ENCODE assay signal across 21 cellular contexts in the genomic region with DNA sequence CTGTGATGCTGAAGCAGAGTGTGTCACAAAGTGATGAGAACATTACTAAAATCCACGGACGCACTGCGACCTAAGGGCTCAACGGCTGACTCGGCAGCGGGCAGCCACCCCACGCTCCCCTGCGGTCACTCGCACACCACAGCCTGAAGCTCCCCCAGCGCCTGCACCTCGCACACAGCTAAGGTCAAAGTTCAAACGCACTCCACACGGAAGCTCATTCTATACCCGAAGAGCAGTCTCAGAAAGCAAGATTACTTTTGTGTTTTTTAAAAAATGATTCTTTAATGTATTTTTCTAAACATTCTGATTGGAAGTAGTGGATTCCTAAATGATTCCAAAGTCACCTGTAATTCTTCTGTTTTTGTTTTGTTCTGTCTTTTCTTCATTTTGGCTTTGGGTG.
"Had no signal": no experiment of that assay in that cellular context is flagged by ENCODE, and none has a peak within 500 bp of the region (broad histone marks: within the 10 kb centered on the region; RNA-seq: fewer than 3 reads in every experiment).

No MANE protein-coding gene starts in this region.

- H3K9me3 Mint-ChIP-seq: activated naive CD4-positive, alpha-beta T cell treated with anti-CD3 and anti-CD28 coated beads, Interleukin-2, amount 50 U/mL, for 24 hours; effector memory CD8-positive, alpha-beta T cell; memory B cell; nephron; stimulated activated effector memory CD8-positive, alpha-beta T cell treated with anti-CD3 and anti-CD28 coated beads, Interleukin-12 subunit alpha, Interleukin-12 subunit beta, amount 100 ng/mL, for 72 hours; stimulated activated naive CD8-positive, alpha-beta T cell treated with anti-CD3 and anti-CD28 coated beads, Interleukin-15, amount 100 ng/mL, for 72 hours; T-helper 2 cell treated with Interferon-gamma antibody and Interleukin-4, amounts not matched to agents 5 μg/mL and 100 μg/mL, for 36 hours had no signal

- H3K9me3 ChIP-seq: ascending aorta, esophagus muscularis mucosa, gastroesophageal sphincter, psoas muscle, tibial nerve had no signal

- H3K27me3 Mint-ChIP-seq: activated naive CD4-positive, alpha-beta T cell treated with anti-CD3 and anti-CD28 coated beads, Interleukin-2, amount 50 U/mL, for 24 hours; effector memory CD8-positive, alpha-beta T cell; memory B cell; stimulated activated naive CD8-positive, alpha-beta T cell treated with anti-CD3 and anti-CD28 coated beads, Interleukin-15, amount 100 ng/mL, for 72 hours had no signal

- H3K27ac Mint-ChIP-seq: activated naive CD4-positive, alpha-beta T cell treated with anti-CD3 and anti-CD28 coated beads, Interleukin-2, amount 50 U/mL, for 24 hours; memory B cell; nephron; stimulated activated effector memory CD8-positive, alpha-beta T cell treated with anti-CD3 and anti-CD28 coated beads, Interleukin-12 subunit alpha, Interleukin-12 subunit beta, amount 100 ng/mL, for 72 hours; stimulated activated naive CD8-positive, alpha-beta T cell treated with anti-CD3 and anti-CD28 coated beads, Interleukin-15, amount 100 ng/mL, for 72 hours; T-helper 2 cell treated with Interferon-gamma antibody and Interleukin-4, amounts not matched to agents 5 μg/mL and 100 μg/mL, for 36 hours had no signal

- DNase-seq: activated CD4-positive, alpha-beta T cell treated with anti-CD3 and anti-CD28 coated beads, Interleukin-2, amount 50 U/mL, for 1 hour; activated CD4-positive, CD25-positive, alpha-beta regulatory T cell treated with anti-CD3 and anti-CD28 coated beads, Interleukin-2, amount 50 U/mL, for 72 hours; activated gamma-delta T cell treated with Interleukin-2 at 50 U/mL for 16 hours; activated T-cell treated with anti-CD3 and anti-CD28 coated beads, Interleukin-2, amount 50 U/mL, for 1 hour; central memory CD4-positive, alpha-beta T cell; effector memory CD8-positive, alpha-beta T cell; hypothalamus; psoas muscle; right cardiac atrium; stimulated activated CD4-positive, alpha-beta T cell treated with anti-CD3 and anti-CD28 coated beads, Interleukin-2, amount 100 ng/mL, for 24 hours; stimulated activated naive CD8-positive, alpha-beta T cell treated with anti-CD3 and anti-CD28 coated beads, Interleukin-15, amount 100 ng/mL, for 72 hours had no signal

- H3K27ac ChIP-seq: ascending aorta, esophagus muscularis mucosa, gastroesophageal sphincter, psoas muscle, VCaP had no signal

- ATAC-seq: effector memory CD8-positive, alpha-beta T cell; gastroesophageal sphincter; psoas muscle; right cardiac atrium; stimulated activated effector memory CD8-positive, alpha-beta T cell treated with anti-CD3 and anti-CD28 coated beads, Interleukin-12 subunit alpha, Interleukin-12 subunit beta, amount 100 ng/mL, for 72 hours; stimulated activated naive CD8-positive, alpha-beta T cell treated with anti-CD3 and anti-CD28 coated beads, Interleukin-15, amount 100 ng/mL, for 72 hours had no signal

- H3K27me3 ChIP-seq: ascending aorta, esophagus muscularis mucosa, gastroesophageal sphincter, tibial nerve had no signal

- H3K4me3 ChIP-seq: ascending aorta, esophagus muscularis mucosa, gastroesophageal sphincter, psoas muscle, tibial nerve had no signal

- H3K4me1 ChIP-seq: psoas muscle had no signal

- H3K4me1 Mint-ChIP-seq: nephron had no signal

- H3K4me3 Mint-ChIP-seq: activated naive CD4-positive, alpha-beta T cell treated with anti-CD3 and anti-CD28 coated beads, Interleukin-2, amount 50 U/mL, for 24 hours; effector memory CD8-positive, alpha-beta T cell; memory B cell; nephron; stimulated activated effector memory CD8-positive, alpha-beta T cell treated with anti-CD3 and anti-CD28 coated beads, Interleukin-12 subunit alpha, Interleukin-12 subunit beta, amount 100 ng/mL, for 72 hours; stimulated activated naive CD8-positive, alpha-beta T cell treated with anti-CD3 and anti-CD28 coated beads, Interleukin-15, amount 100 ng/mL, for 72 hours; T-helper 2 cell treated with Interferon-gamma antibody and Interleukin-4, amounts not matched to agents 5 μg/mL and 100 μg/mL, for 36 hours had no signal
